Comparison of ENCODE assay signal across 10 cellular contexts in genomic region chr16:87461466-87461975, GRCh38. TPM values are rescaled to one million over a fixed set of nuclear protein-coding genes. Genes with fewer than 3 reads are reported as not detected.
DNase-seq lines count a peak whose midpoint lies in the region; ATAC-seq and TF ChIP-seq lines count a peak whose summit lies in the region.
"Had no signal": no experiment of that assay in that cellular context is flagged by ENCODE, and none has a peak within 500 bp of the region (broad histone marks: within the 10 kb centered on the region; RNA-seq: fewer than 3 reads in every experiment).

No MANE protein-coding gene starts in this region.

- H3K27me3 ChIP-seq in WERI-Rb-1 (ENCODE audit: insufficient read depth, low read depth, severe bottlenecking): no peaks in the 10 kb centered on the region

- H3K4me3 ChIP-seq in WERI-Rb-1 (ENCODE audit: low read depth, low read length): no peak overlapping the region
- H3K4me3 ChIP-seq: BLaER1 treated with 17β-estradiol and CSF1 and Interleukin-3, amounts not matched to agents 10 nM and 100 nM had no signal

- H3K27ac ChIP-seq in WERI-Rb-1: no peak overlapping the region
- H3K27ac ChIP-seq: BLaER1 treated with 17β-estradiol and CSF1 and Interleukin-3, amounts not matched to agents 10 nM and 100 nM had no signal

- peak overlapping the region; percentile 59 for H3K27ac Mint-ChIP-seq in activated naive CD4-positive, alpha-beta T cell treated with anti-CD3 and anti-CD28 coated beads for 36 hours
- H3K27ac Mint-ChIP-seq in activated naive CD4-positive, alpha-beta T cell treated with anti-CD3 and anti-CD28 coated beads, Interleukin-2, amount 50 U/mL, for 72 hours: no peak overlapping the region
- peak overlapping the region; percentile 90 for H3K27ac Mint-ChIP-seq in progenitor cell of endocrine pancreas

- peak; percentile 59 for DNase-seq in activated naive CD4-positive, alpha-beta T cell treated with anti-CD3 and anti-CD28 coated beads for 36 hours
- no peak for DNase-seq in activated naive CD4-positive, alpha-beta T cell treated with anti-CD3 and anti-CD28 coated beads, Interleukin-2, amount 50 U/mL, for 72 hours (ENCODE audit: low spot score in 2 of 2)
- DNase-seq in NCI-H1417 (lab: John Stamatoyannopoulos, UW) (peak; percentile 80 to 91 (median 80)), WERI-Rb-1 (peak; percentile 86), glomerular endothelial cell (ENCODE audit: extremely low read depth, low read depth, low spot score) (peak; percentile 16), progenitor cell of endocrine pancreas (ENCODE audit: low spot score, unreplicated experiment) (peak; percentile 77), activated gamma-delta T cell treated with Interleukin-2 at 50 U/mL for 16 hours (no peak)

- H3K27me3 Mint-ChIP-seq in activated naive CD4-positive, alpha-beta T cell treated with anti-CD3 and anti-CD28 coated beads for 36 hours (ENCODE audit: low read depth): no peaks in the 10 kb centered on the region
- H3K27me3 Mint-ChIP-seq in progenitor cell of endocrine pancreas: no peaks in the 10 kb centered on the region

- intact Hi-C loops in activated naive CD4-positive, alpha-beta T cell treated with anti-CD3 and anti-CD28 coated beads for 36 hours (cut with micrococcal nuclease): no loop called here

- no peaks in the 10 kb centered on the region for H3K9me3 ChIP-seq in WERI-Rb-1 (ENCODE audit: severe bottlenecking)
- H3K9me3 ChIP-seq: BLaER1 treated with 17β-estradiol and CSF1 and Interleukin-3, amounts not matched to agents 10 nM and 100 nM had no signal

- CTCF ChIA-PET in activated naive CD4-positive, alpha-beta T cell treated with anti-CD3 and anti-CD28 coated beads for 36 hours (lab: Charles Lee): interaction anchor here (0.7 to 1.2 kb wide), 4 partner anchors 27 to 175 kb away, joined by 3 to 5 read pairs (median 3); no protein-coding TSS in a partner anchor

- H3K36me3 Mint-ChIP-seq in activated naive CD4-positive, alpha-beta T cell treated with anti-CD3 and anti-CD28 coated beads for 36 hours (ENCODE audit: low read depth): peaks cover 10% of the 10 kb centered on the region
- H3K36me3 Mint-ChIP-seq in activated naive CD4-positive, alpha-beta T cell treated with anti-CD3 and anti-CD28 coated beads, Interleukin-2, amount 50 U/mL, for 72 hours: peaks cover 0 to 5% of the 10 kb centered on the region in 2 donors
- peaks cover 14% of the 10 kb centered on the region for H3K36me3 Mint-ChIP-seq in progenitor cell of endocrine pancreas (ENCODE audit: insufficient read depth)

- H3K9me3 Mint-ChIP-seq in activated naive CD4-positive, alpha-beta T cell treated with anti-CD3 and anti-CD28 coated beads for 36 hours: no peaks in the 10 kb centered on the region
- H3K9me3 Mint-ChIP-seq in activated naive CD4-positive, alpha-beta T cell treated with anti-CD3 and anti-CD28 coated beads, Interleukin-2, amount 50 U/mL, for 72 hours: no peaks in the 10 kb centered on the region
- no peaks in the 10 kb centered on the region for H3K9me3 Mint-ChIP-seq in progenitor cell of endocrine pancreas (ENCODE audit: low read depth)
- H3K9me3 Mint-ChIP-seq: activated T-cell treated with anti-CD3 and anti-CD28 coated beads, Interleukin-2, amount 50 U/mL, for 72 hours had no signal

- H3K4me3 Mint-ChIP-seq in activated naive CD4-positive, alpha-beta T cell treated with anti-CD3 and anti-CD28 coated beads for 36 hours: peak overlapping the region; percentile 4
- peak overlapping the region; percentile 30 for H3K4me3 Mint-ChIP-seq in progenitor cell of endocrine pancreas (ENCODE audit: low read depth)
- H3K4me3 Mint-ChIP-seq: activated T-cell treated with anti-CD3 and anti-CD28 coated beads, Interleukin-2, amount 50 U/mL, for 72 hours had no signal

- ATAC-seq in activated naive CD4-positive, alpha-beta T cell treated with anti-CD3 and anti-CD28 coated beads, Interleukin-2, amount 50 U/mL, for 72 hours: no peak
- no peak for ATAC-seq in GM19397 (IDR thresholded peaks at IDR 0.05; ENCODE audit: unreplicated experiment)
- ATAC-seq: activated T-cell treated with anti-CD3 and anti-CD28 coated beads, Interleukin-2, amount 50 U/mL, for 72 hours had no signal

- H3K36me3 ChIP-seq in WERI-Rb-1: peaks cover 2% of the 10 kb centered on the region

- H3K4me1 Mint-ChIP-seq in activated naive CD4-positive, alpha-beta T cell treated with anti-CD3 and anti-CD28 coated beads for 36 hours (ENCODE audit: low read depth): peaks cover 59% of the 10 kb centered on the region
- peaks cover 8% of the 10 kb centered on the region for H3K4me1 Mint-ChIP-seq in progenitor cell of endocrine pancreas (ENCODE audit: low read depth)

- TF ChIP-seq CTCF in WERI-Rb-1 (IDR thresholded peaks at IDR 0.05; ENCODE audit: low read depth, low read length): peak; percentile 53; the same call in 1 of the 2 replicates
- peak; percentile 68 for TF ChIP-seq CTCF in progenitor cell of endocrine pancreas (IDR thresholded peaks at IDR 0.05; ENCODE audit: unreplicated experiment)

RNA-seq across cellular contexts. Expression of gene ZCCHC14, which starts 31.3 kb away (rescaled TPM):
- total RNA-seq in activated naive CD4-positive, alpha-beta T cell treated with anti-CD3 and anti-CD28 coated beads for 36 hours: 10 to 100 TPM; 12.4 to 13.9 TPM
- 10 to 100 TPM in 1 of 2 donors, 1 to 10 TPM in 1; 5.6 to 17.9 TPM for total RNA-seq in activated naive CD4-positive, alpha-beta T cell treated with anti-CD3 and anti-CD28 coated beads, Interleukin-2, amount 50 U/mL, for 72 hours
- total RNA-seq in glomerular endothelial cell (7.1 and 20.1 TPM in 2 replicates), progenitor cell of endocrine pancreas (40.5 and 42.4 TPM in 2 replicates)

Comparison
In these comparisons a context has a peak if more than half of its experiments do, and no peak if none do; other contexts are left out.
1. DNase-seq: peak in activated naive CD4-positive, alpha-beta T cell treated with anti-CD3 and anti-CD28 coated beads for 36 hours (single experiment), NCI-H1417 (3 of 3), WERI-Rb-1 (single experiment), glomerular endothelial cell (single experiment) and progenitor cell of endocrine pancreas (single experiment); none in activated naive CD4-positive, alpha-beta T cell treated with anti-CD3 and anti-CD28 coated beads, Interleukin-2, amount 50 U/mL, for 72 hours (0 of 2) and activated gamma-delta T cell treated with Interleukin-2 at 50 U/mL for 16 hours (single experiment).
2. H3K27ac Mint-ChIP-seq: peak in activated naive CD4-positive, alpha-beta T cell treated with anti-CD3 and anti-CD28 coated beads for 36 hours (single experiment) and progenitor cell of endocrine pancreas (single experiment); none in activated naive CD4-positive, alpha-beta T cell treated with anti-CD3 and anti-CD28 coated beads, Interleukin-2, amount 50 U/mL, for 72 hours (0 of 2).